In genomic region chr15:29139540-29140459, GRCh38 we compare ENCODE assay signal across 8 cellular contexts.
DNase-seq lines count a peak whose midpoint lies in the region; ATAC-seq and TF ChIP-seq lines count a peak whose summit lies in the region.

No MANE protein-coding gene starts in this region.

- no peak overlapping the region for H4K12ac ChIP-seq in trophoblast cell (ENCODE audit: low read depth, low read length)

- H3K9me3 Mint-ChIP-seq in activated T-helper 17 cell treated with anti-CD3 and anti-CD28 coated beads, Interleukin-2, amount 50 U/mL, for 72 hours: no peaks in the 10 kb centered on the region

- no peaks in the 10 kb centered on the region for H4K20me1 ChIP-seq in OCI-LY3 (ENCODE audit: insufficient read depth, low read length)

- H3K4me2 ChIP-seq in OCI-LY3 (ENCODE audit: low read length) (peak overlapping the region; percentile 77), trophoblast cell (ENCODE audit: low read length) (peak overlapping the region; percentile 38)

- H3K9ac ChIP-seq in ES-I3 (ENCODE audit: low read depth, low read length) (peak overlapping the region; percentile 54), OCI-LY3 (ENCODE audit: low read length) (no peak overlapping the region), trophoblast cell (ENCODE audit: low read length) (no peak overlapping the region)

- H3K23ac ChIP-seq in trophoblast cell (ENCODE audit: low read length): no peak overlapping the region

- no peaks in the 10 kb centered on the region for H3K79me2 ChIP-seq in OCI-LY3 (ENCODE audit: low read length)
- no peaks in the 10 kb centered on the region for H3K79me2 ChIP-seq in trophoblast cell (ENCODE audit: control insufficient read depth, insufficient read depth, low read length, poor library complexity)

- H3K36me3 ChIP-seq in ES-I3 (ENCODE audit: insufficient read depth, low read length) (no peaks in the 10 kb centered on the region), OCI-LY3 (replicated peaks; ENCODE audit: low read depth, low read length) (no peaks in the 10 kb centered on the region), gastroesophageal sphincter (no peaks in the 10 kb centered on the region), trophoblast cell (ENCODE audit: control insufficient read depth in 1 of 2, insufficient read depth in 2 of 2, low read length in 2 of 2) (no peaks in the 10 kb centered on the region)

- no peak overlapping the region for H3K4me3 Mint-ChIP-seq in activated T-helper 17 cell treated with anti-CD3 and anti-CD28 coated beads, Interleukin-2, amount 50 U/mL, for 72 hours

- peaks cover 7% of the 10 kb centered on the region for H3K4me1 Mint-ChIP-seq in activated T-helper 17 cell treated with anti-CD3 and anti-CD28 coated beads, Interleukin-2, amount 50 U/mL, for 72 hours

- H3K14ac ChIP-seq in trophoblast cell (ENCODE audit: low read length): no peak overlapping the region

- no peak overlapping the region for H4K8ac ChIP-seq in trophoblast cell (ENCODE audit: low read depth, low read length)

- H3K27me3 ChIP-seq in OCI-LY3 (ENCODE audit: low read depth, low read length) (0 out of 2 replicates have a peak, but pooled peaks cover 5% of the 10 kb centered on the region), gastroesophageal sphincter (peaks cover 63% of the 10 kb centered on the region), trophoblast cell (ENCODE audit: insufficient read depth, low read length) (no peaks in the 10 kb centered on the region)

- peak in 1 of 2 donors; percentile 66 for DNase-seq in trophoblast cell
- DNase-seq in dedifferentiated amniotic fluid mesenchymal stem cell (ENCODE audit: extremely low spot score): no peak
- no peak for DNase-seq in NCI-H2107 treated with DMSO at 0.1 percent for 48 hours (lab: John Stamatoyannopoulos, UW; ENCODE audit: unreplicated experiment)

- H3K4me1 ChIP-seq in ES-I3 (ENCODE audit: insufficient read depth, low read length): peaks cover 13% of the 10 kb centered on the region
- H3K4me1 ChIP-seq in OCI-LY3 (ENCODE audit: low read length): peaks cover 27% of the 10 kb centered on the region
- peaks cover 0 to 11% (median 0%) of the 10 kb centered on the region in 3 donors for H3K4me1 ChIP-seq in gastroesophageal sphincter
- H3K4me1 ChIP-seq in trophoblast cell (ENCODE audit: control insufficient read depth in 1 of 2, insufficient read depth in 2 of 2, low read length in 2 of 2): peaks cover 2 to 8% of the 10 kb centered on the region in 2 experiments

- no peak overlapping the region for H2BK120ac ChIP-seq in trophoblast cell (ENCODE audit: insufficient read depth, low read length, poor library complexity)

- no peaks in the 10 kb centered on the region for H3K36me3 Mint-ChIP-seq in activated T-helper 17 cell treated with anti-CD3 and anti-CD28 coated beads, Interleukin-2, amount 50 U/mL, for 72 hours (ENCODE audit: low read depth)

- no peaks in the 10 kb centered on the region for H3K79me1 ChIP-seq in trophoblast cell (ENCODE audit: low read length)

- TF ChIP-seq EP300 in gastroesophageal sphincter (IDR thresholded peaks at IDR 0.05): no peak

- H2AK5ac ChIP-seq in trophoblast cell (ENCODE audit: low read length): no peak overlapping the region

- H2BK12ac ChIP-seq in trophoblast cell (ENCODE audit: low read length): no peak overlapping the region

- no peak overlapping the region for H3K18ac ChIP-seq in trophoblast cell (ENCODE audit: low read length)

- peaks cover 51% of the 10 kb centered on the region for H3K27me3 Mint-ChIP-seq in activated T-helper 17 cell treated with anti-CD3 and anti-CD28 coated beads, Interleukin-2, amount 50 U/mL, for 72 hours

- TF ChIP-seq CTCF in OCI-LY3 (IDR thresholded peaks at IDR 0.05; ENCODE audit: low read depth, low read length) (peak; percentile 86), gastroesophageal sphincter (IDR thresholded peaks at IDR 0.05) (peak in 3 of 4 experiments; percentile 35 to 84 (median 41))

- H3K4me3 ChIP-seq in OCI-LY3 (ENCODE audit: low read length) (peak overlapping the region; percentile 60), gastroesophageal sphincter (no peak overlapping the region), trophoblast cell (ENCODE audit: low read depth, low read length) (no peak overlapping the region)

- peak overlapping the region; percentile 60; the same call in 1 of the 2 replicates for H2AFZ ChIP-seq in OCI-LY3 (ENCODE audit: low read depth, low read length)
- H2AFZ ChIP-seq in trophoblast cell (ENCODE audit: insufficient read depth, low read length, poor library complexity): no peak overlapping the region

- no peak overlapping the region for H2BK5ac ChIP-seq in trophoblast cell (ENCODE audit: low read depth, low read length, poor library complexity)

- H3K9me3 ChIP-seq in ES-I3 (ENCODE audit: control insufficient read depth, insufficient read depth, low read length) (no peaks in the 10 kb centered on the region), OCI-LY3 (ENCODE audit: insufficient read depth, low read length) (no peaks in the 10 kb centered on the region), gastroesophageal sphincter (no peaks in the 10 kb centered on the region), trophoblast cell (ENCODE audit: insufficient read depth, low read depth, low read length) (peaks cover 5% of the 10 kb centered on the region)

- TF ChIP-seq POLR2A in gastroesophageal sphincter (IDR thresholded peaks at IDR 0.05): no peak

- no peak overlapping the region for H3K27ac Mint-ChIP-seq in activated T-helper 17 cell treated with anti-CD3 and anti-CD28 coated beads, Interleukin-2, amount 50 U/mL, for 72 hours

- WGBS in gastroesophageal sphincter (ENCODE audit: low coverage in 1 of 2), 2 donors: 10 to 13% methylated on average over 15 of the region's 31 CpGs
- WGBS in trophoblast cell (ENCODE audit: extremely low coverage, insufficient coverage, insufficient read length): no CpG with 5 or more reads among the region's 31 CpGs

- peak; percentile 49 for ATAC-seq in HG02623 (IDR thresholded peaks at IDR 0.05; ENCODE audit: unreplicated experiment)
- ATAC-seq in activated T-helper 17 cell treated with anti-CD3 and anti-CD28 coated beads, Interleukin-2, amount 50 U/mL, for 72 hours (replicated peaks): peak; percentile 70
- peak; percentile 46 for ATAC-seq in gastroesophageal sphincter

- H3K27ac ChIP-seq in OCI-LY3 (ENCODE audit: low read length): no peak overlapping the region
- H3K27ac ChIP-seq in gastroesophageal sphincter: no peak overlapping the region
- H3K27ac ChIP-seq in trophoblast cell (ENCODE audit: low read depth, low read length): no peak overlapping the region

- no peak overlapping the region for H4K91ac ChIP-seq in trophoblast cell (ENCODE audit: low read depth, low read length)

- no peak overlapping the region for H3K4ac ChIP-seq in trophoblast cell (ENCODE audit: low read depth, low read length)
